In the genomic region with DNA sequence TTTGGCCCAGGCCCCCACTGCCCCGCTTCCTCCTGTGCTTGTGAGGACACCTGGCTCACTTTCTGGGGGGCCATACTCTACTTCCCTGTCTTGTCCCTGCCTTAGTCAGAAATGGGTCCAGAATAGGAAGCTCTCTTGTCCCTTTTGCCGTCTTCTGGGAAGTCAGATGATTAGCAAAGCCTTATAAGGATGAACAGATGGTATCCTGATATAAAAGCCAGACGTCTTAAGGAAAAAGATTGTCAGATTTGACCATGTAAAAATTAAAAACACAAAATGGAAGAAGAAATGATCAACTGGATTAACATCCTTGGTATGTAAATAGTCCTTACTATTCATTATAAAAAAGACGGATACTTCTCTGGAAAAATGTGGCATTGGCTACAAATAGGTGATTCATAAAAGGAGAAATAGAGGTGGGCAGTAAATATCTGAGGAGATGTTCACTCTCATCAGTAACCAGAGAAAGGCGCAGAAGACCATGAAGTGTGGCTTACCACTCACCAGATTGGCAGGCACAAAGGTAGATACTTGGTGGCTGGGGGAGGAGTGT, we compare ENCODE assay signal across 1 cellular context.
TF ChIP-seq lines count a peak whose summit lies in the region.

No MANE protein-coding gene starts in this region.

TF ChIP-seq in SK-N-SH, 30 proteins besides CTCF, POLR2A, EP300 and RAD21 (continued from another document):
- TF ChIP-seq RXRA (IDR thresholded peaks at IDR 0.05; ENCODE audit: borderline replicate concordance, low read depth) (no peak), ZBTB33 (IDR thresholded peaks at IDR 0.05; ENCODE audit: borderline replicate concordance, low read depth) (no peak), FOXM1 (IDR thresholded peaks at IDR 0.05; ENCODE audit: low read depth) (no peak), IRF3 (IDR thresholded peaks at IDR 0.05; ENCODE audit: low read depth, low read length) (no peak), GABPA (IDR thresholded peaks at IDR 0.05; ENCODE audit: low read depth) (no peak)
- TF ChIP-seq, protein P1, sequence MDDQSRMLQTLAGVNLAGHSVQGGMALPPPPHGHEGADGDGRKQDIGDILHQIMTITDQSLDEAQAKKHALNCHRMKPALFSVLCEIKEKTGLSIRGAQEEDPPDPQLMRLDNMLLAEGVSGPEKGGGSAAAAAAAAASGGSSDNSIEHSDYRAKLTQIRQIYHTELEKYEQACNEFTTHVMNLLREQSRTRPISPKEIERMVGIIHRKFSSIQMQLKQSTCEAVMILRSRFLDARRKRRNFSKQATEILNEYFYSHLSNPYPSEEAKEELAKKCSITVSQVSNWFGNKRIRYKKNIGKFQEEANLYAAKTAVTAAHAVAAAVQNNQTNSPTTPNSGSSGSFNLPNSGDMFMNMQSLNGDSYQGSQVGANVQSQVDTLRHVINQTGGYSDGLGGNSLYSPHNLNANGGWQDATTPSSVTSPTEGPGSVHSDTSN (IDR thresholded peaks at IDR 0.05) = no peak
